In genomic region chr12:131274906-131275305, GRCh38 we compare ENCODE assay signal across 1 cellular context.
TF ChIP-seq lines count a peak whose summit lies in the region.

No MANE protein-coding gene starts in this region.

TF ChIP-seq in K562, 482 proteins besides CTCF, POLR2A, EP300 and RAD21:
- no peak for TF ChIP-seq RERE (CRISPR knock-in tag; IDR thresholded peaks at IDR 0.05; ENCODE audit: borderline replicate concordance)
- peak; percentile 34; the same call in 1 of the 2 replicates for TF ChIP-seq ZBTB33 (CRISPR knock-in tag; IDR thresholded peaks at IDR 0.05)
TF ChIP-seq in K562: peak in this region for 1.
